ENCODE assay signal across 26 cellular contexts in genomic region chr4:73679836-73680235, GRCh38. TPM values are rescaled to one million over a fixed set of nuclear protein-coding genes. Genes with fewer than 3 reads are reported as not detected.
DNase-seq lines count a peak whose midpoint lies in the region; ATAC-seq, FAIRE-seq and TF ChIP-seq lines count a peak whose summit lies in the region.
"Had no signal": no experiment of that assay in that cellular context is flagged by ENCODE, and none has a peak within 500 bp of the region (broad histone marks: within the 10 kb centered on the region; RNA-seq: fewer than 3 reads in every experiment).

No MANE protein-coding gene starts in this region.

- no TSS peak for BruUV-seq in endothelial cell of umbilical vein (replicated peaks; lab: Mats Ljungman, UMichigan)

- peak overlapping the region; percentile 89 for H3K4me2 ChIP-seq in endothelial cell of umbilical vein (ENCODE audit: insufficient read depth, low read length)

- H3K27me3 ChIP-seq in endothelial cell of umbilical vein (ENCODE audit: control insufficient read depth in 2 of 2, insufficient read depth in 2 of 2, low read length in 2 of 2): no peaks in the 10 kb centered on the region
- no peaks in the 10 kb centered on the region for H3K27me3 ChIP-seq in body of pancreas
- H3K27me3 ChIP-seq: heart right ventricle, transverse colon had no signal

- H3K4me1 ChIP-seq in endothelial cell of umbilical vein (ENCODE audit: control insufficient read depth, extremely low read depth, insufficient read depth, low read length): peaks cover 30% of the 10 kb centered on the region
- peaks cover 20% of the 10 kb centered on the region for H3K4me1 ChIP-seq in body of pancreas
- H3K4me1 ChIP-seq: prostate gland, transverse colon had no signal

- H3K9me1 ChIP-seq in endothelial cell of umbilical vein (replicated peaks; ENCODE audit: control insufficient read depth, extremely low read depth, insufficient read depth, low read length): no peaks in the 10 kb centered on the region

- TF ChIP-seq POLR2A in endothelial cell of umbilical vein (IDR thresholded peaks at IDR 0.05; ENCODE audit: low read depth, low read length): no peak
- no peak for TF ChIP-seq POLR2A in body of pancreas (IDR thresholded peaks at IDR 0.05)

- H2AFZ ChIP-seq in endothelial cell of umbilical vein (ENCODE audit: low read depth, low read length): no peak overlapping the region

- FAIRE-seq in RCC 7860 (lab: Jason Lieb, UNC): no peak
- FAIRE-seq in endothelial cell of umbilical vein (lab: Jason Lieb, UNC): peak; percentile 77
- FAIRE-seq: colon, GM19239 had no signal

- no peak overlapping the region for H3K27ac Mint-ChIP-seq in activated T-cell treated with anti-CD3 and anti-CD28 coated beads, Interleukin-2, amount 50 U/mL, for 72 hours
- H3K27ac Mint-ChIP-seq: activated T-helper 2 cell treated with anti-CD3 and anti-CD28 coated beads, Interferon-gamma antibody, Interleukin-2, Interleukin-4, amounts not matched to agents 10 μg/mL and 5 μg/mL and 100 μg/mL, durations not matched to agents 14 hours and 24 hours and 36 hours; memory B cell; naive thymus-derived CD8-positive, alpha-beta T cell; stimulated activated memory B cell treated with anti-CD40 and anti-IgM and Interleukin-4, amounts not matched to agents 10 μg/mL and 1 μg/mL and 100 μg/mL, for 72 hours; T-helper 2 cell treated with Interferon-gamma antibody and Interleukin-4, amounts not matched to agents 5 μg/mL and 100 μg/mL, for 36 hours had no signal

- ATAC-seq in body of pancreas: no peak
- ATAC-seq in activated T-cell treated with anti-CD3 and anti-CD28 coated beads, Interleukin-2, amount 50 U/mL, for 72 hours (replicated peaks in 1 of 2): no peak
- ATAC-seq: heart right ventricle; naive thymus-derived CD8-positive, alpha-beta T cell; stimulated activated memory B cell treated with anti-CD40 and anti-IgM and Interleukin-4, amounts not matched to agents 10 μg/mL and 1 μg/mL and 100 μg/mL, for 72 hours had no signal

- no peaks in the 10 kb centered on the region for H3K79me2 ChIP-seq in endothelial cell of umbilical vein (ENCODE audit: control insufficient read depth, insufficient read depth, low read length)

- DNase-seq in ELR (ENCODE audit: low read depth) (peak; percentile 71), RCC 7860 (ENCODE audit: low spot score) (peak; percentile 16), endothelial cell of umbilical vein (ENCODE audit: low read depth, low spot score) (peak; percentile 86), pulmonary artery endothelial cell (ENCODE audit: low read depth, low spot score) (peak; percentile 66), HEK293T (ENCODE audit: extremely low spot score) (no peak), SHP77 (lab: John Stamatoyannopoulos, UW) (no peak), body of pancreas (no peak)
- no peak for DNase-seq in activated T-cell treated with anti-CD3 and anti-CD28 coated beads, Interleukin-2, amount 50 U/mL, for 72 hours
- DNase-seq: activated CD4-positive, CD25-positive, alpha-beta regulatory T cell treated with anti-CD3 and anti-CD28 coated beads, Interleukin-2, amount 50 U/mL, for 72 hours; amniotic stem cell; C1 segment of cervical spinal cord; DMS153; heart right ventricle; MM.1S; naive thymus-derived CD8-positive, alpha-beta T cell; NCI-H1694; NCI-H446; stimulated activated CD4-positive, alpha-beta T cell treated with anti-CD3 and anti-CD28 coated beads, Interleukin-12 subunit alpha, Interleukin-12 subunit beta, amount 100 ng/mL, for 4 hours; transverse colon had no signal

- no peak overlapping the region for H3K4me3 Mint-ChIP-seq in activated T-cell treated with anti-CD3 and anti-CD28 coated beads, Interleukin-2, amount 50 U/mL, for 72 hours
- H3K4me3 Mint-ChIP-seq: memory B cell; naive thymus-derived CD8-positive, alpha-beta T cell; stimulated activated memory B cell treated with anti-CD40 and anti-IgM and Interleukin-4, amounts not matched to agents 10 μg/mL and 1 μg/mL and 100 μg/mL, for 72 hours; T-helper 2 cell treated with Interferon-gamma antibody and Interleukin-4, amounts not matched to agents 5 μg/mL and 100 μg/mL, for 36 hours had no signal

- CTCF ChIA-PET in endothelial cell of umbilical vein (lab: Charles Lee) (interaction anchor here (0.7 to 2.3 kb wide), 8 partner anchors 9 to 455 kb away, joined by 3 to 10 read pairs (median 4); no protein-coding TSS in a partner anchor), HEK293T (lab: Yijun Ruan, JAX) (no interaction called here)

- H3K4me1 Mint-ChIP-seq in activated T-cell treated with anti-CD3 and anti-CD28 coated beads, Interleukin-2, amount 50 U/mL, for 72 hours (ENCODE audit: low read depth): no peaks in the 10 kb centered on the region
- H3K4me1 Mint-ChIP-seq: memory B cell; naive thymus-derived CD8-positive, alpha-beta T cell; stimulated activated memory B cell treated with anti-CD40 and anti-IgM and Interleukin-4, amounts not matched to agents 10 μg/mL and 1 μg/mL and 100 μg/mL, for 72 hours had no signal

- POLR2A ChIA-PET in endothelial cell of umbilical vein (lab: Charles Lee): no interaction called here
- POLR2A ChIA-PET in HEK293T (lab: Yijun Ruan, JAX): no interaction called here

- H3K9ac ChIP-seq in endothelial cell of umbilical vein (replicated peaks; ENCODE audit: extremely low read depth, insufficient read depth, low read length): no peak overlapping the region

- H3K27ac ChIP-seq in endothelial cell of umbilical vein (ENCODE audit: insufficient read depth, low read depth, low read length): peak overlapping the region; percentile 61
- no peak overlapping the region for H3K27ac ChIP-seq in body of pancreas
- H3K27ac ChIP-seq: heart right ventricle, prostate gland, transverse colon had no signal

- no peaks in the 10 kb centered on the region for H3K36me3 Mint-ChIP-seq in activated T-cell treated with anti-CD3 and anti-CD28 coated beads, Interleukin-2, amount 50 U/mL, for 72 hours (ENCODE audit: insufficient read depth in 2 of 2)
- H3K36me3 Mint-ChIP-seq: memory B cell; naive thymus-derived CD8-positive, alpha-beta T cell; stimulated activated memory B cell treated with anti-CD40 and anti-IgM and Interleukin-4, amounts not matched to agents 10 μg/mL and 1 μg/mL and 100 μg/mL, for 72 hours had no signal

- TF ChIP-seq CTCF in endothelial cell of umbilical vein (IDR thresholded peaks at IDR 0.05; ENCODE audit: extremely low read depth in 1 of 2, insufficient read depth in 1 of 2, low read depth in 1 of 2, low read length in 2 of 2) (no peak), body of pancreas (IDR thresholded peaks at IDR 0.05) (no peak)

- WGBS in body of pancreas, 2 donors: 74 to 80% methylated on average over 4 of the region's 4 CpGs

- no peaks in the 10 kb centered on the region for H4K20me1 ChIP-seq in endothelial cell of umbilical vein (replicated peaks; ENCODE audit: control insufficient read depth, extremely low read depth, insufficient read depth, low read length)

- H3K36me3 ChIP-seq in endothelial cell of umbilical vein (ENCODE audit: control insufficient read depth in 2 of 2, extremely low read depth in 1 of 2, insufficient read depth in 2 of 2, low read length in 2 of 2) (no peaks in the 10 kb centered on the region), body of pancreas (replicated peaks in 1 of 2; ENCODE audit: insufficient read depth in 1 of 2, low read depth in 2 of 2) (no peaks in the 10 kb centered on the region)
- H3K36me3 ChIP-seq: heart right ventricle, prostate gland, transverse colon had no signal

- intact Hi-C loops in endothelial cell of umbilical vein (cut with micrococcal nuclease) (loop anchor here (2.0 kb wide), 1 partner anchor 25 kb away; no protein-coding TSS in a partner anchor), body of pancreas (cut with DNase I) (no loop called here)

- no peaks in the 10 kb centered on the region for H3K27me3 Mint-ChIP-seq in activated T-cell treated with anti-CD3 and anti-CD28 coated beads, Interleukin-2, amount 50 U/mL, for 72 hours (ENCODE audit: low read depth)

- H3K9me3 ChIP-seq in endothelial cell of umbilical vein (replicated peaks; ENCODE audit: control insufficient read depth, insufficient read depth, low read length) (no peaks in the 10 kb centered on the region), body of pancreas (no peaks in the 10 kb centered on the region)
- H3K9me3 ChIP-seq: heart right ventricle, prostate gland, transverse colon had no signal

- H3K9me3 Mint-ChIP-seq in activated T-cell treated with anti-CD3 and anti-CD28 coated beads, Interleukin-2, amount 50 U/mL, for 72 hours: no peaks in the 10 kb centered on the region
- H3K9me3 Mint-ChIP-seq: activated T-helper 2 cell treated with anti-CD3 and anti-CD28 coated beads, Interferon-gamma antibody, Interleukin-2, Interleukin-4, amounts not matched to agents 10 μg/mL and 5 μg/mL and 100 μg/mL, durations not matched to agents 14 hours and 24 hours and 36 hours; memory B cell; naive thymus-derived CD8-positive, alpha-beta T cell; stimulated activated memory B cell treated with anti-CD40 and anti-IgM and Interleukin-4, amounts not matched to agents 10 μg/mL and 1 μg/mL and 100 μg/mL, for 72 hours; T-helper 2 cell treated with Interferon-gamma antibody and Interleukin-4, amounts not matched to agents 5 μg/mL and 100 μg/mL, for 36 hours had no signal

- dilution Hi-C loops in endothelial cell of umbilical vein (cut with MboI; ENCODE audit: extremely low pct_ligation_motif_present, low sequenced_read_pairs): no loop called here

- H3K4me3 ChIP-seq in endothelial cell of umbilical vein (replicated peaks in 1 of 3; ENCODE audit: insufficient read depth in 1 of 3, low read depth in 1 of 3, low read length in 3 of 3) (no peak overlapping the region), body of pancreas (no peak overlapping the region)
- H3K4me3 ChIP-seq: heart right ventricle, prostate gland, transverse colon had no signal

TF ChIP-seq in endothelial cell of umbilical vein, 7 proteins besides CTCF, POLR2A, EP300 and RAD21 (continues in another document):
- TF ChIP-seq GATA2 (IDR thresholded peaks at IDR 0.05; ENCODE audit: insufficient read depth, insufficient read length, low read depth, low read length): peak; percentile 94

TF ChIP-seq in HEK293T, 16 proteins besides CTCF, POLR2A, EP300 and RAD21 (continues in another document):
- TF ChIP-seq L3MBTL2 (conservative IDR thresholded peaks at IDR 0.05): no peak
- no peak for TF ChIP-seq ZNF384 (IDR thresholded peaks at IDR 0.05)
- no peak for TF ChIP-seq FOXK2 (IDR thresholded peaks at IDR 0.05)
- no peak for TF ChIP-seq LEF1 (IDR thresholded peaks at IDR 0.05; ENCODE audit: borderline replicate concordance)

RNA-seq across cellular contexts. Expression of gene RASSF6, which starts 59.6 kb away (rescaled TPM):
- total RNA-seq in endothelial cell of umbilical vein (not detected in 2 replicates), pulmonary artery endothelial cell (not detected in 2 replicates), body of pancreas (10 to 100 TPM in 1 of 2 donors, 1 to 10 TPM in 1; 5.3 to 10.1 TPM)
- not detected in 2 replicates for polyA plus RNA-seq in endothelial cell of umbilical vein
- polyA plus RNA-seq in endothelial cell of umbilical vein (2011; cell fraction: cytosol; rRNA removed): not detected in 2 replicates
- polyA plus RNA-seq in endothelial cell of umbilical vein (2011; cell fraction: nucleus; rRNA removed): not detected in 2 replicates
- not detected in 2 replicates for polyA plus RNA-seq in endothelial cell of umbilical vein (2012)
- polyA minus RNA-seq in endothelial cell of umbilical vein: not detected in 2 replicates
- polyA minus RNA-seq in endothelial cell of umbilical vein (2011; cell fraction: cytosol; rRNA and poly(A)+ RNA removed): not detected
- not detected in 2 replicates for polyA minus RNA-seq in endothelial cell of umbilical vein (2011; cell fraction: nucleus; rRNA and poly(A)+ RNA removed)
- total RNA-seq in activated T-cell treated with anti-CD3 and anti-CD28 coated beads, Interleukin-2, amount 50 U/mL, for 72 hours: under 1 TPM in 1 of 2 donors, not detected in 1; 0.07 TPM
- total RNA-seq: activated T-helper 2 cell treated with anti-CD3 and anti-CD28 coated beads, Interferon-gamma antibody, Interleukin-2, Interleukin-4, amounts not matched to agents 10 μg/mL and 5 μg/mL and 100 μg/mL, durations not matched to agents 14 hours and 24 hours and 36 hours; naive thymus-derived CD8-positive, alpha-beta T cell had no signal
- polyA plus RNA-seq: heart right ventricle; naive thymus-derived CD8-positive, alpha-beta T cell had no signal

Comparison
In these comparisons a context has a peak if more than half of its experiments do, and no peak if none do; other contexts are left out.
1. DNase-seq: peak in ELR (single experiment), RCC 7860 (single experiment), endothelial cell of umbilical vein (single experiment) and pulmonary artery endothelial cell (single experiment); none in HEK293T (single experiment), SHP77 (0 of 2), body of pancreas (0 of 4) and activated T-cell treated with anti-CD3 and anti-CD28 coated beads, Interleukin-2, amount 50 U/mL, for 72 hours (0 of 2).